Comparison of ENCODE assay signal across 29 cellular contexts in the genomic region with DNA sequence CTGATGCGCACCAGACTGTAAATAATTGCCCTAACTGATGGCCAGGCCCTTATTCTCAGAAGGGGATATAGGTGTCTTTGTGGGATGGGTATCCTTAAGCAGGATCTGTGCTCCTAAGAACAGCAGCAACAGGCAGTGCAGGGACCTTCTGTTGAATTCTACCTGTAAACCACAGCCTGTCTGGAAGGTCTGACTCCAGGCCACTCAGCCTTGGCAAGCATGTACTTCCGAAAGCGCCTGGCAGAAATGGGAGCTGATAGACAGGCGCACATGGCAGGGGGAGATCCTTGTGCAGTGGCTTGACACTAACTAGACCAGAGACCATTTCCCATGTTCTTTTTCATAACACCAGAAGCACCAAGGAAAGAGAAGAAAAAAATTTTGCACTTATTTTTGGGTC. TPM values are rescaled to one million over a fixed set of nuclear protein-coding genes. Genes with fewer than 3 reads are reported as not detected.
DNase-seq lines count a peak whose midpoint lies in the region; ATAC-seq and TF ChIP-seq lines count a peak whose summit lies in the region.
"Had no signal": no experiment of that assay in that cellular context is flagged by ENCODE, and none has a peak within 500 bp of the region (broad histone marks: within the 10 kb centered on the region; RNA-seq: fewer than 3 reads in every experiment).

No MANE protein-coding gene starts in this region.

- H3K27me3 Mint-ChIP-seq in Calu3 (ENCODE audit: unreplicated experiment) (no peaks in the 10 kb centered on the region), brain (no peaks in the 10 kb centered on the region), nephron progenitor cell (ENCODE audit: low read depth, poor library complexity) (peaks cover 2% of the 10 kb centered on the region)

- no peaks in the 10 kb centered on the region for H3K36me3 ChIP-seq in HUES48 (ENCODE audit: control insufficient read depth, insufficient read depth, low read length)
- H3K36me3 ChIP-seq: pancreas, upper lobe of left lung had no signal

- no TSS peak for BruUV-seq in Calu3 (replicated peaks; lab: Mats Ljungman, UMichigan)

- in situ Hi-C loops in GM13976 (cut with MboI; ENCODE audit: low sequenced_read_pairs, unreplicated experiment): no loop called here

- H3K36me3 Mint-ChIP-seq in Calu3 (ENCODE audit: insufficient read depth, unreplicated experiment): peaks cover 16% of the 10 kb centered on the region
- peaks cover 10% of the 10 kb centered on the region for H3K36me3 Mint-ChIP-seq in brain
- peaks cover 15% of the 10 kb centered on the region for H3K36me3 Mint-ChIP-seq in nephron progenitor cell (ENCODE audit: low read depth)
- H3K36me3 Mint-ChIP-seq in stimulated activated effector memory CD8-positive, alpha-beta T cell treated with anti-CD3 and anti-CD28 coated beads, Interleukin-12 subunit alpha, Interleukin-12 subunit beta, amount 100 ng/mL, for 72 hours: no peaks in the 10 kb centered on the region
- H3K36me3 Mint-ChIP-seq: activated CD4-positive, alpha-beta memory T cell treated with anti-CD3 and anti-CD28 coated beads for 36 hours; CD8-positive, alpha-beta memory T cell; naive B cell had no signal

- TF ChIP-seq CTCF in Calu3 (IDR thresholded peaks at IDR 0.05; ENCODE audit: unreplicated experiment): no peak
- no peak for TF ChIP-seq CTCF in brain (conservative IDR thresholded peaks at IDR 0.05)
- no peak for TF ChIP-seq CTCF in nephron progenitor cell (IDR thresholded peaks at IDR 0.05)
- TF ChIP-seq CTCF in foreskin fibroblast (IDR thresholded peaks at IDR 0.05; ENCODE audit: low read depth, low read length): no peak
- TF ChIP-seq CTCF in GM13976 (IDR thresholded peaks at IDR 0.05; ENCODE audit: borderline replicate concordance, control extremely low read depth, extremely low read depth, insufficient read depth, missing control alignments): no peak

- intact Hi-C loops in Calu3 (cut with micrococcal nuclease; ENCODE audit: unreplicated experiment): no loop called here

- CTCF ChIA-PET in Calu3 (lab: Charles Lee): no interaction called here

- H3K4me3 Mint-ChIP-seq in Calu3 (ENCODE audit: low read depth, unreplicated experiment): no peak overlapping the region
- H3K4me3 Mint-ChIP-seq in brain: peak overlapping the region in 2 of 5 experiments; percentile 6 to 67
- peak overlapping the region; percentile 55 for H3K4me3 Mint-ChIP-seq in nephron progenitor cell
- H3K4me3 Mint-ChIP-seq in stimulated activated effector memory CD8-positive, alpha-beta T cell treated with anti-CD3 and anti-CD28 coated beads, Interleukin-12 subunit alpha, Interleukin-12 subunit beta, amount 100 ng/mL, for 72 hours: no peak overlapping the region
- H3K4me3 Mint-ChIP-seq: activated B cell treated with CpG ODN at 0.5 μM for 24 hours; activated CD4-positive, alpha-beta memory T cell treated with anti-CD3 and anti-CD28 coated beads for 36 hours; CD8-positive, alpha-beta memory T cell; naive B cell; stimulated activated naive CD8-positive, alpha-beta T cell treated with anti-CD3 and anti-CD28 coated beads, Interleukin-15, amount 100 ng/mL, for 72 hours had no signal

- no peak overlapping the region for H3K4me3 ChIP-seq in HUES48 (ENCODE audit: low read depth, low read length)
- no peak overlapping the region for H3K4me3 ChIP-seq in foreskin fibroblast (ENCODE audit: low read depth in 1 of 2, low read length in 2 of 2)
- H3K4me3 ChIP-seq: dorsolateral prefrontal cortex, pancreas, skin epidermis, upper lobe of left lung had no signal

- no peak overlapping the region for H3K9ac ChIP-seq in HUES48 (ENCODE audit: low read depth, low read length)

- H3K4me1 Mint-ChIP-seq in Calu3 (ENCODE audit: low read depth, unreplicated experiment) (peaks cover 28% of the 10 kb centered on the region), brain (peaks cover 66% of the 10 kb centered on the region), nephron progenitor cell (peaks cover 78% of the 10 kb centered on the region)
- H3K4me1 Mint-ChIP-seq in stimulated activated effector memory CD8-positive, alpha-beta T cell treated with anti-CD3 and anti-CD28 coated beads, Interleukin-12 subunit alpha, Interleukin-12 subunit beta, amount 100 ng/mL, for 72 hours: no peaks in the 10 kb centered on the region
- H3K4me1 Mint-ChIP-seq: activated B cell treated with CpG ODN at 0.5 μM for 24 hours; CD8-positive, alpha-beta memory T cell; naive B cell had no signal

- H3K27ac Mint-ChIP-seq in Calu3 (ENCODE audit: unreplicated experiment) (peak overlapping the region; percentile 18), brain (peak overlapping the region; percentile 37 to 92 (median 72)), nephron progenitor cell (peak overlapping the region; percentile 95)
- no peak overlapping the region for H3K27ac Mint-ChIP-seq in stimulated activated effector memory CD8-positive, alpha-beta T cell treated with anti-CD3 and anti-CD28 coated beads, Interleukin-12 subunit alpha, Interleukin-12 subunit beta, amount 100 ng/mL, for 72 hours
- H3K27ac Mint-ChIP-seq: activated B cell treated with CpG ODN at 0.5 μM for 24 hours; activated CD4-positive, alpha-beta memory T cell treated with anti-CD3 and anti-CD28 coated beads for 36 hours; naive B cell; stimulated activated naive CD8-positive, alpha-beta T cell treated with anti-CD3 and anti-CD28 coated beads, Interleukin-15, amount 100 ng/mL, for 72 hours had no signal

- H3K4me1 ChIP-seq in HUES48 (ENCODE audit: control insufficient read depth, insufficient read depth, low read length): peaks cover 39% of the 10 kb centered on the region

- ATAC-seq in left lobe of liver: no peak
- no peak for ATAC-seq in stimulated activated effector memory CD8-positive, alpha-beta T cell treated with anti-CD3 and anti-CD28 coated beads, Interleukin-12 subunit alpha, Interleukin-12 subunit beta, amount 100 ng/mL, for 72 hours
- ATAC-seq: Panc1; stimulated activated naive CD8-positive, alpha-beta T cell treated with anti-CD3 and anti-CD28 coated beads, Interleukin-15, amount 100 ng/mL, for 72 hours had no signal

- H3K27ac ChIP-seq in HUES48 (ENCODE audit: low read depth, low read length): peak overlapping the region; percentile 50
- H3K27ac ChIP-seq: epithelial cell of prostate, pancreas, skin epidermis, upper lobe of left lung had no signal

- H3K9me3 Mint-ChIP-seq in Calu3 (ENCODE audit: low read depth, unreplicated experiment) (no peaks in the 10 kb centered on the region), brain (peaks cover 0 to 1% (median 0%) of the 10 kb centered on the region in 5 experiments), nephron progenitor cell (no peaks in the 10 kb centered on the region)
- no peaks in the 10 kb centered on the region for H3K9me3 Mint-ChIP-seq in stimulated activated effector memory CD8-positive, alpha-beta T cell treated with anti-CD3 and anti-CD28 coated beads, Interleukin-12 subunit alpha, Interleukin-12 subunit beta, amount 100 ng/mL, for 72 hours
- H3K9me3 Mint-ChIP-seq: activated CD4-positive, alpha-beta memory T cell treated with anti-CD3 and anti-CD28 coated beads for 36 hours; CD8-positive, alpha-beta memory T cell; stimulated activated naive CD8-positive, alpha-beta T cell treated with anti-CD3 and anti-CD28 coated beads, Interleukin-15, amount 100 ng/mL, for 72 hours had no signal

- DNase-seq in Calu3: no peak
- DNase-seq in nephron progenitor cell: no peak
- no peak for DNase-seq in left lobe of liver (ENCODE audit: low spot score)
- DNase-seq in foreskin fibroblast: no peak
- no peak for DNase-seq in stimulated activated effector memory CD8-positive, alpha-beta T cell treated with anti-CD3 and anti-CD28 coated beads, Interleukin-12 subunit alpha, Interleukin-12 subunit beta, amount 100 ng/mL, for 72 hours (ENCODE audit: low spot score in 2 of 2)
- no peak for DNase-seq in GM13976 (ENCODE audit: low spot score)
- DNase-seq: activated B cell treated with CpG ODN at 0.5 μM for 24 hours; activated CD4-positive, alpha-beta memory T cell treated with anti-CD3 and anti-CD28 coated beads for 36 hours; activated naive CD4-positive, alpha-beta T cell; activated T-cell treated with anti-CD3 and anti-CD28 coated beads for 4 hours; amniotic stem cell; CD8-positive, alpha-beta memory T cell; HCEC 1CT; mesenchymal stem cell; naive B cell; NCI-H1436 treated with DMSO at 0.1 percent for 48 hours; stimulated activated CD4-positive, alpha-beta T cell treated with anti-CD3 and anti-CD28 coated beads, Interleukin-4, amount 100 ng/mL, for 1 hour; stimulated activated naive CD8-positive, alpha-beta T cell treated with anti-CD3 and anti-CD28 coated beads, Interleukin-15, amount 100 ng/mL, for 72 hours had no signal

- no peaks in the 10 kb centered on the region for H3K9me3 ChIP-seq in HUES48 (ENCODE audit: control insufficient read depth, insufficient read depth, low read length)
- H3K9me3 ChIP-seq: pancreas, upper lobe of left lung had no signal

- H3K27me3 ChIP-seq in HUES48 (ENCODE audit: control insufficient read depth, insufficient read depth, low read length): no peaks in the 10 kb centered on the region
- H3K27me3 ChIP-seq: dorsolateral prefrontal cortex, pancreas, upper lobe of left lung had no signal

RNA-seq across cellular contexts. Expression of gene C22orf31, which starts 59.0 kb away (rescaled TPM):
- total RNA-seq in Calu3 (2022) (not detected in 2 replicates), left lobe of liver (not detected)
- 0.36 TPM for polyA plus RNA-seq in brain (ENCODE audit: insufficient read depth, low read depth, low replicate concordance)
- total RNA-seq: activated B cell treated with CpG ODN at 0.5 μM for 24 hours; activated CD4-positive, alpha-beta memory T cell treated with anti-CD3 and anti-CD28 coated beads for 36 hours; CD8-positive, alpha-beta memory T cell; fibroblast of villous mesenchyme; pancreas; T-helper 2 cell treated with Interferon-gamma antibody and Interleukin-4, amounts not matched to agents 100 ng/mL and 5 ng/mL, for 36 hours; upper lobe of left lung had no signal
- polyA plus RNA-seq: CD8-positive, alpha-beta memory T cell; keratinocyte had no signal
